ENCODE assay signal across 28 cellular contexts in genomic region chr6:124857746-124858145, GRCh38.
"Had no signal": no experiment of that assay in that cellular context is flagged by ENCODE, and none has a peak within 500 bp of the region (broad histone marks: within the 10 kb centered on the region; RNA-seq: fewer than 3 reads in every experiment).

No MANE protein-coding gene starts in this region.

- H3K9me3 ChIP-seq: ascending aorta, breast epithelium, colonic mucosa, esophagus muscularis mucosa, gastroesophageal sphincter, heart right ventricle had no signal

- H3K27ac ChIP-seq: ascending aorta, breast epithelium, cardiac muscle cell, colonic mucosa, esophagus muscularis mucosa, foreskin keratinocyte, gastroesophageal sphincter, heart right ventricle had no signal

- H3K27me3 ChIP-seq: ascending aorta, breast epithelium, cardiac muscle cell, colonic mucosa, esophagus muscularis mucosa, foreskin keratinocyte, gastroesophageal sphincter, heart right ventricle had no signal

- H3K4me3 ChIP-seq: ascending aorta, breast epithelium, cardiac muscle cell, colonic mucosa, esophagus muscularis mucosa, gastroesophageal sphincter, heart right ventricle had no signal

- H3K36me3 ChIP-seq: ascending aorta, breast epithelium, cardiac muscle cell, colonic mucosa, esophagus muscularis mucosa, gastroesophageal sphincter, heart right ventricle had no signal

- H3K4me1 ChIP-seq: ascending aorta, breast epithelium, colonic mucosa, esophagus muscularis mucosa, foreskin keratinocyte, gastroesophageal sphincter, heart right ventricle had no signal

- ATAC-seq: activated CD4-positive, alpha-beta T cell treated with anti-CD3 and anti-CD28 coated beads for 36 hours; activated CD8-positive, alpha-beta memory T cell treated with anti-CD3 and anti-CD28 coated beads, Interleukin-2, amount 10 ng/mL, durations not matched to agents 7 days and 5 days; activated CD8-positive, alpha-beta T cell treated with anti-CD3 and anti-CD28 coated beads, Interleukin-2, amount 10 ng/mL, durations not matched to agents 7 days and 5 days; activated naive CD4-positive, alpha-beta T cell treated with anti-CD3 and anti-CD28 coated beads, Interleukin-2, amount 50 U/mL, for 72 hours; foreskin keratinocyte; gastroesophageal sphincter; heart right ventricle; T-helper 17 cell had no signal

- DNase-seq: activated CD4-positive, alpha-beta memory T cell treated with anti-CD3 and anti-CD28 coated beads for 36 hours; activated CD4-positive, alpha-beta T cell treated with anti-CD3 and anti-CD28 coated beads for 36 hours; activated CD4-positive, alpha-beta T cell treated with anti-CD3 and anti-CD28 coated beads, Interleukin-2, amount 10 ng/mL, durations not matched to agents 24 days and 14 days; activated CD4-positive, CD25-positive, alpha-beta regulatory T cell; activated CD4-positive, CD25-positive, alpha-beta regulatory T cell treated with anti-CD3 and anti-CD28 coated beads, Interleukin-2, amount 50 U/mL, for 72 hours; activated CD8-positive, alpha-beta memory T cell treated with anti-CD3 and anti-CD28 coated beads, Interleukin-2, amount 10 ng/mL, durations not matched to agents 7 days and 5 days; activated CD8-positive, alpha-beta memory T cell treated with anti-CD3 and anti-CD28 coated beads, Interleukin-2, amount 50 U/mL, for 4 hours; activated CD8-positive, alpha-beta T cell treated with anti-CD3 and anti-CD28 coated beads, Interleukin-2, amount 10 ng/mL, durations not matched to agents 7 days and 5 days; activated effector memory CD4-positive, alpha-beta T cell treated with anti-CD3 and anti-CD28 coated beads, Interleukin-2, amount 50 U/mL, for 16 hours; activated naive CD4-positive, alpha-beta T cell treated with anti-CD3 and anti-CD28 coated beads for 36 hours; activated naive CD8-positive, alpha-beta T cell treated with anti-CD3 and anti-CD28 coated beads, Interleukin-2, amount 10 ng/mL, durations not matched to agents 7 days and 5 days; activated T-cell treated with anti-CD3 and anti-CD28 coated beads, Interleukin-2, amount 50 U/mL, for 1 hour; activated T-cell treated with anti-CD3 and anti-CD28 coated beads, Interleukin-2, amount 50 U/mL, for 48 hours; central memory CD4-positive, alpha-beta T cell; cerebellar nuclear complex; colonic mucosa; effector CD8-positive, alpha-beta T cell; erythroblast; foreskin keratinocyte; heart right ventricle; T-helper 1 cell; T-helper 17 cell had no signal
